Comparison of ENCODE assay signal across 19 cellular contexts in genomic region chr10:126201603-126202002, GRCh38.
DNase-seq lines count a peak whose midpoint lies in the region; ATAC-seq, FAIRE-seq and TF ChIP-seq lines count a peak whose summit lies in the region.
"Had no signal": no experiment of that assay in that cellular context is flagged by ENCODE, and none has a peak within 500 bp of the region (broad histone marks: within the 10 kb centered on the region; RNA-seq: fewer than 3 reads in every experiment).

No MANE protein-coding gene starts in this region.

- 93% methylated on average over 8 of the region's 8 CpGs; no CpG with 5 or more reads in 1 of the 2 experiments for WGBS in IMR-90 (ENCODE audit: extremely low coverage in 2 of 2, insufficient read length in 1 of 2), 2 experiments
- WGBS in K562 (ENCODE audit: insufficient coverage, low coverage, missing lambda C conversion rate): 9% methylated on average over 7 of the region's 8 CpGs
- 59 to 74% (median 69%) methylated on average over 8 of the region's 8 CpGs for WGBS in spleen, 5 donors
- 88% methylated on average over 8 of the region's 8 CpGs for WGBS in hepatocyte (ENCODE audit: low lambda C conversion rate, missing lambda C conversion rate)

- H4K91ac ChIP-seq in IMR-90 (ENCODE audit: insufficient read depth, low read depth, low read length): peak overlapping the region; percentile 19; the same call in 1 of the 2 replicates

- no peaks in the 10 kb centered on the region for H3F3A ChIP-seq in neural progenitor cell (ENCODE audit: low read depth)

- H2BK120ac ChIP-seq in IMR-90 (ENCODE audit: low read depth, low read length): peak overlapping the region; percentile 34; the same call in 1 of the 2 replicates

- POLR2A ChIA-PET in IMR-90 (lab: Charles Lee; ENCODE audit: unreplicated experiment) (no interaction called here), K562 (lab: Yijun Ruan, JAX) (no interaction called here)

- no peak overlapping the region for H3K27ac ChIP-seq in IMR-90 (ENCODE audit: insufficient read depth, low read length)
- peak overlapping the region; percentile 70 for H3K27ac ChIP-seq in K562 (ENCODE audit: extremely low read depth, low read depth, low read length)
- H3K27ac ChIP-seq in neural progenitor cell: no peak overlapping the region
- H3K27ac ChIP-seq in spleen: no peak overlapping the region
- H3K27ac ChIP-seq in hepatocyte: no peak overlapping the region
- H3K27ac ChIP-seq: 22Rv1, BLaER1 had no signal

- H3K36me3 ChIP-seq in IMR-90 (ENCODE audit: control insufficient read depth, insufficient read depth, low read length) (no peaks in the 10 kb centered on the region), K562 (ENCODE audit: control insufficient read depth, insufficient read depth, low read length) (no peaks in the 10 kb centered on the region), neural progenitor cell (no peaks in the 10 kb centered on the region), spleen (no peaks in the 10 kb centered on the region), hepatocyte (replicated peaks; ENCODE audit: insufficient read depth, low read depth) (no peaks in the 10 kb centered on the region)
- H3K36me3 ChIP-seq: BLaER1 had no signal

- H3K9me3 ChIP-seq in IMR-90 (ENCODE audit: control insufficient read depth, insufficient read depth, low read length) (no peaks in the 10 kb centered on the region), K562 (replicated peaks; ENCODE audit: control insufficient read depth, insufficient read depth, low read depth, low read length) (no peaks in the 10 kb centered on the region; the same call in 1 of the 2 replicates), neural progenitor cell (ENCODE audit: low read depth) (no peaks in the 10 kb centered on the region), spleen (no peaks in the 10 kb centered on the region), hepatocyte (ENCODE audit: low read depth) (no peaks in the 10 kb centered on the region)
- H3K9me3 ChIP-seq: BLaER1 had no signal

- BruUV-seq in IMR-90 (replicated peaks; lab: Mats Ljungman, UMichigan) (no TSS peak), K562 (replicated peaks; lab: Mats Ljungman, UMichigan) (no TSS peak)

- H3K27me3 ChIP-seq in IMR-90 (ENCODE audit: control insufficient read depth, insufficient read depth, low read length) (no peaks in the 10 kb centered on the region), K562 (ENCODE audit: control insufficient read depth in 2 of 2, insufficient read depth in 2 of 2, low read length in 2 of 2) (no peaks in the 10 kb centered on the region), neural progenitor cell (no peaks in the 10 kb centered on the region), spleen (replicated peaks in 1 of 7) (no peaks in the 10 kb centered on the region), hepatocyte (no peaks in the 10 kb centered on the region)
- H3K27me3 ChIP-seq: BLaER1 had no signal

- no peak overlapping the region for H3K27ac Mint-ChIP-seq in neural progenitor cell
- H3K27ac Mint-ChIP-seq: CD14-positive monocyte; CD4-positive, alpha-beta memory T cell; H9 had no signal

- dilution Hi-C loops in IMR-90 (cut with HindIII; ENCODE audit: low sequenced_read_pairs, unreplicated experiment): no loop called here

- H3K79me1 ChIP-seq in IMR-90 (ENCODE audit: low read depth in 1 of 2, low read length in 2 of 2): no peaks in the 10 kb centered on the region

- H3K9me1 ChIP-seq in IMR-90 (ENCODE audit: insufficient read depth, low read length): no peaks in the 10 kb centered on the region
- H3K9me1 ChIP-seq in K562 (ENCODE audit: control insufficient read depth, insufficient read depth, low read length): no peaks in the 10 kb centered on the region

- H3K4me3 Mint-ChIP-seq in neural progenitor cell: no peak overlapping the region
- H3K4me3 Mint-ChIP-seq: CD14-positive monocyte; CD4-positive, alpha-beta memory T cell; H9 had no signal

- H2AK9ac ChIP-seq in IMR-90 (replicated peaks; ENCODE audit: low read depth, low read length, poor library complexity): no peak overlapping the region

- intact Hi-C loops in IMR-90 (cut with micrococcal nuclease) (no loop called here), K562 (cut with micrococcal nuclease) (no loop called here), spleen (cut with DNase I; ENCODE audit: low total_unique reads) (no loop called here)

- in situ Hi-C loops in IMR-90 (cut with MboI; ENCODE audit: low sequenced_read_pairs): no loop called here
- in situ Hi-C loops in K562 (cut with MboI): no loop called here

- no peak overlapping the region for H2BK5ac ChIP-seq in IMR-90 (ENCODE audit: low read depth, low read length, poor library complexity, severe bottlenecking)

- no peak overlapping the region for H2AK5ac ChIP-seq in IMR-90 (ENCODE audit: low read depth, low read length)

- H3K4me1 ChIP-seq in IMR-90 (ENCODE audit: control insufficient read depth, insufficient read depth, low read length) (peaks cover 4% of the 10 kb centered on the region; the same call in 1 of the 2 replicates), K562 (replicated peaks in 1 of 2; ENCODE audit: control insufficient read depth in 2 of 2, insufficient read depth in 2 of 2, low read length in 2 of 2) (peaks cover 0 to 32% of the 10 kb centered on the region in 2 experiments; a peak in 3 of 5 replicates), neural progenitor cell (no peaks in the 10 kb centered on the region), spleen (no peaks in the 10 kb centered on the region), hepatocyte (ENCODE audit: insufficient read depth) (no peaks in the 10 kb centered on the region)
- H3K4me1 ChIP-seq: BLaER1 had no signal

- TF ChIP-seq POLR2A in IMR-90 (IDR thresholded peaks at IDR 0.05; ENCODE audit: low read depth, low read length) (no peak), K562 (conservative IDR thresholded peaks at IDR 0.05) (no peak), spleen (IDR thresholded peaks at IDR 0.05) (no peak)

- CTCF ChIA-PET in IMR-90 (lab: Yijun Ruan, JAX): no interaction called here
- CTCF ChIA-PET in K562 (lab: Yijun Ruan, JAX; ENCODE audit: low intra/inter-chr PET ratio): no interaction called here

- no peak overlapping the region for H3K23ac ChIP-seq in IMR-90 (ENCODE audit: low read depth, low read length)

- H3K9ac ChIP-seq in IMR-90 (ENCODE audit: low read depth, low read length) (no peak overlapping the region), K562 (ENCODE audit: insufficient read depth in 1 of 2, low read depth in 2 of 2, low read length in 2 of 2) (peak overlapping the region in 1 of 2 experiments; percentile 57; a peak in 2 of 4 replicates), neural progenitor cell (no peak overlapping the region)
- H3K9ac ChIP-seq: BLaER1 had no signal

- H2BK20ac ChIP-seq in IMR-90 (ENCODE audit: low read depth, low read length): peak overlapping the region; percentile 35

- H3K79me2 ChIP-seq in K562 (ENCODE audit: control insufficient read depth, insufficient read depth, low read length) (peaks cover 35% of the 10 kb centered on the region; the same call in 2 of the 3 replicates), neural progenitor cell (ENCODE audit: low read depth) (no peaks in the 10 kb centered on the region), hepatocyte (no peaks in the 10 kb centered on the region)

- peak overlapping the region; percentile 4 for H2AFZ ChIP-seq in IMR-90 (replicated peaks; ENCODE audit: low read length, poor library complexity)
- peak overlapping the region; percentile 59 for H2AFZ ChIP-seq in K562 (ENCODE audit: low read depth, low read length)
- peak overlapping the region; percentile 4 for H2AFZ ChIP-seq in neural progenitor cell (replicated peaks)
- H2AFZ ChIP-seq in hepatocyte: no peak overlapping the region

- H3K27me3 Mint-ChIP-seq in neural progenitor cell (ENCODE audit: insufficient read depth, low read depth): peaks cover 3% of the 10 kb centered on the region
- H3K27me3 Mint-ChIP-seq: CD4-positive, alpha-beta memory T cell had no signal

- no peak for TF ChIP-seq CTCF in IMR-90 (conservative IDR thresholded peaks at IDR 0.05; ENCODE audit: low read depth, low read length)
- TF ChIP-seq CTCF in K562 (IDR thresholded peaks at IDR 0.05 in 2 of 3, conservative IDR thresholded peaks at IDR 0.05 in 1 of 3; ENCODE audit: insufficient read depth in 2 of 3, low read depth in 1 of 3, low read length in 3 of 3): no peak
- TF ChIP-seq CTCF in neural progenitor cell (IDR thresholded peaks at IDR 0.05): no peak
- TF ChIP-seq CTCF in spleen (IDR thresholded peaks at IDR 0.05 in 8 of 11, conservative IDR thresholded peaks at IDR 0.05 in 3 of 11): no peak
- no peak for TF ChIP-seq CTCF in hepatocyte (IDR thresholded peaks at IDR 0.05; ENCODE audit: poor library complexity)

- H3K4me2 ChIP-seq in IMR-90 (ENCODE audit: low read depth, low read length): no peak overlapping the region
- peak overlapping the region; percentile 25; the same call in 1 of the 2 replicates for H3K4me2 ChIP-seq in K562 (ENCODE audit: insufficient read depth, low read length)
- no peak overlapping the region for H3K4me2 ChIP-seq in neural progenitor cell
- no peak overlapping the region for H3K4me2 ChIP-seq in hepatocyte
- H3K4me2 ChIP-seq: A549, BLaER1 had no signal

- TF ChIP-seq RAD21 in IMR-90 (IDR thresholded peaks at IDR 0.05; ENCODE audit: low read length) (no peak), K562 (CRISPR knock-in tag; conservative IDR thresholded peaks at IDR 0.05 in 1 of 2, IDR thresholded peaks at IDR 0.05 in 1 of 2) (no peak)

- DNase-seq in IMR-90 (no peak), K562 (ENCODE audit: extremely low read depth in 1 of 4, low spot score in 3 of 4) (no peak), neural progenitor cell (ENCODE audit: low spot score) (no peak), spleen (peak; percentile 41), hepatocyte (ENCODE audit: low spot score) (no peak), retina (no peak), COLO668 (lab: John Stamatoyannopoulos, UW; ENCODE audit: unreplicated experiment) (no peak)
- DNase-seq: Calu3; CD4-positive, alpha-beta memory T cell; DND-41; EL; H9 had no signal

- H3K9me2 ChIP-seq in hepatocyte (replicated peaks; ENCODE audit: insufficient read depth): no peaks in the 10 kb centered on the region

- peak overlapping the region; percentile 31; the same call in 1 of the 2 replicates for H3K4ac ChIP-seq in IMR-90 (ENCODE audit: low read depth, low read length)

- H3K4me1 Mint-ChIP-seq in neural progenitor cell: no peaks in the 10 kb centered on the region
- H3K4me1 Mint-ChIP-seq: CD14-positive monocyte; CD4-positive, alpha-beta memory T cell; H9 had no signal

- H3K14ac ChIP-seq in IMR-90 (replicated peaks; ENCODE audit: low read depth, low read length): no peak overlapping the region

- ATAC-seq in IMR-90 (ENCODE audit: low read depth) (no peak), K562 (no peak; the same call in 1 of the 3 replicates)
- ATAC-seq: A549, GM12878, HepG2 had no signal

- H4K8ac ChIP-seq in IMR-90 (ENCODE audit: low read depth in 2 of 2, low read length in 2 of 2): no peak overlapping the region

- H4K5ac ChIP-seq in IMR-90 (ENCODE audit: low read depth, low read length): no peak overlapping the region

- H4K20me1 ChIP-seq in IMR-90 (ENCODE audit: insufficient read depth, low read length) (no peaks in the 10 kb centered on the region), K562 (replicated peaks; ENCODE audit: control insufficient read depth, insufficient read depth, low read length) (no peaks in the 10 kb centered on the region), neural progenitor cell (ENCODE audit: low read depth) (no peaks in the 10 kb centered on the region), hepatocyte (ENCODE audit: insufficient read depth, poor library complexity, severe bottlenecking) (no peaks in the 10 kb centered on the region)
- H4K20me1 ChIP-seq: BLaER1 had no signal

- H3K18ac ChIP-seq in IMR-90 (ENCODE audit: low read depth, low read length): no peak overlapping the region

- H3K36me3 Mint-ChIP-seq in neural progenitor cell: no peaks in the 10 kb centered on the region
- H3K36me3 Mint-ChIP-seq: CD14-positive monocyte; CD4-positive, alpha-beta memory T cell had no signal

- H3K4me3 ChIP-seq in IMR-90 (ENCODE audit: insufficient read depth, low read depth, low read length): no peak overlapping the region
- no peak overlapping the region for H3K4me3 ChIP-seq in K562
- no peak overlapping the region for H3K4me3 ChIP-seq in neural progenitor cell
- no peak overlapping the region for H3K4me3 ChIP-seq in spleen
- no peak overlapping the region for H3K4me3 ChIP-seq in hepatocyte
- H3K4me3 ChIP-seq: A549, BLaER1, GM12878 had no signal

- no peak overlapping the region for H3K56ac ChIP-seq in IMR-90 (ENCODE audit: extremely low read depth, insufficient read depth, low read length)

- H3K9me3 Mint-ChIP-seq in neural progenitor cell: no peaks in the 10 kb centered on the region
- H3K9me3 Mint-ChIP-seq: H9 had no signal

- peak overlapping the region; percentile 70; the same call in 2 of the 3 replicates for H2BK15ac ChIP-seq in IMR-90 (ENCODE audit: low read depth, low read length)

- FAIRE-seq in K562 (lab: Jason Lieb, UNC): no peak
- FAIRE-seq: A549, GM12878, H1, HepG2 had no signal

- no peak for TF ChIP-seq EP300 in K562 (IDR thresholded peaks at IDR 0.05; ENCODE audit: low read length)
